Comparison of ENCODE assay signal across 36 cellular contexts in the genomic region with DNA sequence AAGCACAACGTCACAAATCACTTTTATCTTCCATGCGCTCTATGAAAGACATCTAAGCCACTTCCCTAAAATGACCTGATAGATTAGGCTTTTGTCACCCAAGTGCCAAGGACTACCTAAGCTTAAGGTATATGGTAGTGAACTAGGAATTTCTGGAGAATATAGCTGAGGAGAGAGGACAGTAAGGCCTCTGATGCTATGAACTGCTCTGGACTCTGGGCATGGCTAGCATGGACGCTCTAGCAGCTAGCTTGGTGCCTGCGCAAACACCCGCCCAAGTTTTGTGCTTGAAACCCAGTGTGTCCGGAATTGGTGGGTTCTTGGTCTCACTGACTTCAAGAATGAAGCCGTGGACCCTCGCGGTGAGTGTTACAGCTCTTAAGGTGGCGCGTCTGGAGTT. TPM values are rescaled to one million over a fixed set of nuclear protein-coding genes. Genes with fewer than 3 reads are reported as not detected.
"Had no signal": no experiment of that assay in that cellular context is flagged by ENCODE, and none has a peak within 500 bp of the region (broad histone marks: within the 10 kb centered on the region; RNA-seq: fewer than 3 reads in every experiment).

No MANE protein-coding gene starts in this region.

- H3K27me3 ChIP-seq: breast epithelium had no signal

- H3K4me2 ChIP-seq: KMS-11 had no signal

- H3K27ac ChIP-seq: breast epithelium, KMS-11, WERI-Rb-1 had no signal

- H3K36me3 Mint-ChIP-seq: activated naive CD8-positive, alpha-beta T cell treated with anti-CD3 and anti-CD28 coated beads for 36 hours had no signal

- H3K27ac Mint-ChIP-seq: activated CD8-positive, alpha-beta T cell treated with anti-CD3 and anti-CD28 coated beads for 36 hours; activated naive CD8-positive, alpha-beta T cell treated with anti-CD3 and anti-CD28 coated beads for 36 hours; activated T-cell treated with anti-CD3 and anti-CD28 coated beads, Interleukin-2, amount 50 U/mL, for 72 hours; activated T-helper 17 cell treated with anti-CD3 and anti-CD28 coated beads, Interleukin-2, amount 50 U/mL, for 72 hours had no signal

- H3K9ac ChIP-seq: KMS-11 had no signal

- H3K4me1 ChIP-seq: breast epithelium had no signal

- H3K27me3 Mint-ChIP-seq: activated naive CD8-positive, alpha-beta T cell treated with anti-CD3 and anti-CD28 coated beads for 36 hours had no signal

- H3K4me3 Mint-ChIP-seq: activated CD8-positive, alpha-beta T cell treated with anti-CD3 and anti-CD28 coated beads for 36 hours; activated naive CD8-positive, alpha-beta T cell treated with anti-CD3 and anti-CD28 coated beads for 36 hours; activated T-cell treated with anti-CD3 and anti-CD28 coated beads, Interleukin-2, amount 50 U/mL, for 72 hours; activated T-helper 17 cell treated with anti-CD3 and anti-CD28 coated beads, Interleukin-2, amount 50 U/mL, for 72 hours had no signal

- H3K36me3 ChIP-seq: breast epithelium, WERI-Rb-1 had no signal

- DNase-seq: activated CD4-positive, alpha-beta T cell treated with anti-CD3 and anti-CD28 coated beads for 1 hour; activated CD4-positive, alpha-beta T cell treated with anti-CD3 and anti-CD28 coated beads for 48 hours; activated CD4-positive, alpha-beta T cell treated with anti-CD3 and anti-CD28 coated beads, Interleukin-2, amount 50 U/mL, for 4 hours; activated CD4-positive, CD25-positive, alpha-beta regulatory T cell; activated CD8-positive, alpha-beta T cell treated with anti-CD3 and anti-CD28 coated beads for 36 hours; activated effector memory CD4-positive, alpha-beta T cell treated with anti-CD3 and anti-CD28 coated beads, Interleukin-2, amount 50 U/mL, for 16 hours; activated naive CD4-positive, alpha-beta T cell; activated naive CD4-positive, alpha-beta T cell treated with anti-CD3 and anti-CD28 coated beads, Interleukin-2, amount 50 U/mL, for 16 hours; activated naive CD8-positive, alpha-beta T cell treated with anti-CD3 and anti-CD28 coated beads for 36 hours; activated T-cell treated with anti-CD3 and anti-CD28 coated beads, Interleukin-2, amount 50 U/mL, for 1 hour; activated T-cell treated with anti-CD3 and anti-CD28 coated beads, Interleukin-2, amount 50 U/mL, for 72 hours; aorta; NCI-H1092 treated with DMSO at 0.1 percent for 48 hours; NCI-H1417; NCI-H146; NCI-H187; NCI-H2029 treated with DMSO at 0.1 percent for 48 hours; NCI-H2107; NCI-H2171; NCI-H510A; NCI-H526; NCI-H748 treated with DMSO at 0.1 percent for 48 hours; OCI-M1; SHP77 treated with DMSO at 0.1 percent for 48 hours; T1000; WERI-Rb-1 had no signal

- H3K4me3 ChIP-seq: breast epithelium had no signal

- H3K4me1 Mint-ChIP-seq: activated naive CD8-positive, alpha-beta T cell treated with anti-CD3 and anti-CD28 coated beads for 36 hours; activated T-helper 17 cell treated with anti-CD3 and anti-CD28 coated beads, Interleukin-2, amount 50 U/mL, for 72 hours had no signal

- ATAC-seq: activated CD8-positive, alpha-beta T cell treated with anti-CD3 and anti-CD28 coated beads for 36 hours; activated T-cell treated with anti-CD3 and anti-CD28 coated beads, Interleukin-2, amount 50 U/mL, for 72 hours; activated T-helper 17 cell treated with anti-CD3 and anti-CD28 coated beads, Interleukin-2, amount 50 U/mL, for 72 hours had no signal

RNA-seq across cellular contexts. Expression of a gene that starts 42.5 kb away (rescaled TPM):
- total RNA-seq: activated CD8-positive, alpha-beta memory T cell treated with anti-CD3 and anti-CD28 coated beads for 36 hours; activated CD8-positive, alpha-beta T cell treated with anti-CD3 and anti-CD28 coated beads for 36 hours; activated naive CD8-positive, alpha-beta T cell treated with anti-CD3 and anti-CD28 coated beads for 36 hours; activated T-cell treated with anti-CD3 and anti-CD28 coated beads, Interleukin-2, amount 50 U/mL, for 72 hours; activated T-helper 17 cell treated with anti-CD3 and anti-CD28 coated beads, Interleukin-2, amount 50 U/mL, for 72 hours; aorta; breast epithelium; cardiac septum; LHCN-M2; RPMI7951; SK-MEL-5; T-helper 1 cell treated with Interleukin-12 subunit alpha and Interleukin-12 subunit beta and Interleukin-4 antibody, amounts not matched to agents 30 ng/mL and 1 ng/mL, for 36 hours; T-helper 2 cell treated with Interferon-gamma antibody and Interleukin-4, amounts not matched to agents 100 ng/mL and 5 ng/mL, for 36 hours had no signal
- polyA plus RNA-seq: aorta had no signal

RNA-seq across cellular contexts. Expression of a gene that starts 53.8 kb away (rescaled TPM):
- total RNA-seq: activated CD8-positive, alpha-beta memory T cell treated with anti-CD3 and anti-CD28 coated beads for 36 hours; activated CD8-positive, alpha-beta T cell treated with anti-CD3 and anti-CD28 coated beads for 36 hours; activated naive CD8-positive, alpha-beta T cell treated with anti-CD3 and anti-CD28 coated beads for 36 hours; activated T-cell treated with anti-CD3 and anti-CD28 coated beads, Interleukin-2, amount 50 U/mL, for 72 hours; activated T-helper 17 cell treated with anti-CD3 and anti-CD28 coated beads, Interleukin-2, amount 50 U/mL, for 72 hours; aorta; breast epithelium; cardiac septum; LHCN-M2; RPMI7951; SK-MEL-5; T-helper 1 cell treated with Interleukin-12 subunit alpha and Interleukin-12 subunit beta and Interleukin-4 antibody, amounts not matched to agents 30 ng/mL and 1 ng/mL, for 36 hours; T-helper 2 cell treated with Interferon-gamma antibody and Interleukin-4, amounts not matched to agents 100 ng/mL and 5 ng/mL, for 36 hours had no signal
- polyA plus RNA-seq: aorta had no signal
